8 cellular contexts compared by ENCODE assay signal in genomic region chr1:6785721-6786505, GRCh38. TPM values are rescaled to one million over a fixed set of nuclear protein-coding genes. Genes with fewer than 3 reads are reported as not detected.
DNase-seq lines count a peak whose midpoint lies in the region; ATAC-seq and TF ChIP-seq lines count a peak whose summit lies in the region.

No MANE protein-coding gene starts in this region.

- no peaks in the 10 kb centered on the region for H3F3A ChIP-seq in Loucy (ENCODE audit: low read depth)

- peak overlapping the region; percentile 94 for H3K4me2 ChIP-seq in Loucy (ENCODE audit: low read depth, low read length, poor library complexity, severe bottlenecking)

- 1% methylated on average over 9 to 68 of the region's 80 CpGs for WGBS in testis, 2 donors

- H3K4me3 Mint-ChIP-seq in natural killer cell treated with Interleukin-12 subunit alpha and Interleukin-12 subunit beta and Interleukin-15 and Interleukin-18, amount 100 ng/mL, for 72 hours = peak overlapping the region; percentile 95

- peak overlapping the region; percentile 79 to 87 for H3K27ac ChIP-seq in testis

- H3K4me1 Mint-ChIP-seq in natural killer cell treated with Interleukin-12 subunit alpha and Interleukin-12 subunit beta and Interleukin-15 and Interleukin-18, amount 100 ng/mL, for 72 hours (ENCODE audit: low read depth in 2 of 2) = peaks cover 34 to 40% of the 10 kb centered on the region in 2 donors

- peaks cover 15% of the 10 kb centered on the region for H3K36me3 Mint-ChIP-seq in natural killer cell treated with Interleukin-12 subunit alpha and Interleukin-12 subunit beta and Interleukin-15 and Interleukin-18, amount 100 ng/mL, for 72 hours

- peaks cover 63% of the 10 kb centered on the region for H3K79me2 ChIP-seq in Loucy (ENCODE audit: insufficient read depth, low read length)

- H3K27me3 ChIP-seq in Loucy (ENCODE audit: insufficient read depth, low read length, poor library complexity, severe bottlenecking) = no peaks in the 10 kb centered on the region
- no peaks in the 10 kb centered on the region for H3K27me3 ChIP-seq in testis

- no peaks in the 10 kb centered on the region for H3K27me3 Mint-ChIP-seq in natural killer cell treated with Interleukin-12 subunit alpha and Interleukin-12 subunit beta and Interleukin-15 and Interleukin-18, amount 100 ng/mL, for 72 hours

- H3K4me3 ChIP-seq in Loucy (ENCODE audit: low read length, poor library complexity, severe bottlenecking) (peak overlapping the region; percentile 84), testis (peak overlapping the region; percentile 89 to 90)

- intact Hi-C loops in testis (cut with DNase I; ENCODE audit: low total_unique reads) = no loop called here

- peak overlapping the region; percentile 89 to 94 for H3K27ac Mint-ChIP-seq in natural killer cell treated with Interleukin-12 subunit alpha and Interleukin-12 subunit beta and Interleukin-15 and Interleukin-18, amount 100 ng/mL, for 72 hours

- H3K9me3 Mint-ChIP-seq in natural killer cell treated with Interleukin-12 subunit alpha and Interleukin-12 subunit beta and Interleukin-15 and Interleukin-18, amount 100 ng/mL, for 72 hours = no peaks in the 10 kb centered on the region

- H3K36me3 ChIP-seq in Loucy (ENCODE audit: insufficient read depth, low read length) = no peaks in the 10 kb centered on the region
- no peaks in the 10 kb centered on the region for H3K36me3 ChIP-seq in testis (ENCODE audit: low read depth, missing control alignments)

- TF ChIP-seq CTCF in Loucy (conservative IDR thresholded peaks at IDR 0.05; ENCODE audit: low read length) = 0 out of 2 replicates have a peak, but pooled peaks have one; percentile 21
- TF ChIP-seq CTCF in testis (IDR thresholded peaks at IDR 0.05) = no peak

- peak; percentile 31 for DNase-seq in NCI-H2171 (lab: John Stamatoyannopoulos, UW)
- DNase-seq in NCI-H2171 treated with DMSO at 0.1 percent for 48 hours (lab: John Stamatoyannopoulos, UW) = no peak
- peak; percentile 58 for DNase-seq in activated T-cell treated with anti-CD3 and anti-CD28 coated beads, Interleukin-2, amount 50 U/mL, for 1 hour
- DNase-seq in fibroblast of gingiva (ENCODE audit: low read depth) = peak; percentile 23
- peak; percentile 76 for DNase-seq in natural killer cell treated with Interleukin-12 subunit alpha and Interleukin-12 subunit beta and Interleukin-15 and Interleukin-18, amount 100 ng/mL, for 72 hours (ENCODE audit: low spot score)
- peak; percentile 34 for DNase-seq in testis
- DNase-seq in H4 (ENCODE audit: low spot score) = no peak

- H2AFZ ChIP-seq in Loucy (ENCODE audit: low read length) = peak overlapping the region; percentile 52; the same call in 1 of the 2 replicates

- H3K9me3 ChIP-seq in Loucy (ENCODE audit: insufficient read depth, low read depth, low read length) (no peaks in the 10 kb centered on the region), testis (no peaks in the 10 kb centered on the region)

- no peak for TF ChIP-seq POLR2A in testis (IDR thresholded peaks at IDR 0.05)

- H4K20me1 ChIP-seq in Loucy (ENCODE audit: insufficient read depth, low read length, poor library complexity, severe bottlenecking) = peaks cover 49% of the 10 kb centered on the region

- peak overlapping the region; percentile 62 for H3K9ac ChIP-seq in Loucy (ENCODE audit: low read depth, low read length, poor library complexity, severe bottlenecking)

- ATAC-seq in natural killer cell treated with Interleukin-12 subunit alpha and Interleukin-12 subunit beta and Interleukin-15 and Interleukin-18, amount 100 ng/mL, for 72 hours = peak; percentile 35 to 46

- H3K9me2 ChIP-seq in Loucy (replicated peaks; ENCODE audit: low read depth, low read length) = no peaks in the 10 kb centered on the region

- peaks cover 51% of the 10 kb centered on the region for H3K4me1 ChIP-seq in Loucy (ENCODE audit: insufficient read depth, low read length, poor library complexity, severe bottlenecking)
- H3K4me1 ChIP-seq in testis = peaks cover 15% of the 10 kb centered on the region

RNA-seq across cellular contexts. Expression of gene CAMTA1, which starts 0.7 kb away (rescaled TPM):
- total RNA-seq in natural killer cell treated with Interleukin-12 subunit alpha and Interleukin-12 subunit beta and Interleukin-15 and Interleukin-18, amount 100 ng/mL, for 72 hours = 10 to 100 TPM; 36.5 to 57.5 TPM
- total RNA-seq in testis = 100 to 1,000 TPM; 119 to 158 TPM
- 116 TPM for polyA plus RNA-seq in testis (ENCODE audit: insufficient read depth, low read depth, low replicate concordance)
- 98.2 and 110 TPM in 2 replicates for total RNA-seq in H4 (2014; rRNA removed; shearing (Covaris generic))

Comparison
In these comparisons a context has a peak if more than half of its experiments do, and no peak if none do; other contexts are left out.
1. DNase-seq: peak in NCI-H2171 (single experiment), activated T-cell treated with anti-CD3 and anti-CD28 coated beads, Interleukin-2, amount 50 U/mL, for 1 hour (single experiment), fibroblast of gingiva (single experiment), natural killer cell treated with Interleukin-12 subunit alpha and Interleukin-12 subunit beta and Interleukin-15 and Interleukin-18, amount 100 ng/mL, for 72 hours (single experiment) and testis (single experiment); none in NCI-H2171 treated with DMSO at 0.1 percent for 48 hours (single experiment) and H4 (single experiment).